ENCODE assay signal across 8 cellular contexts in genomic region chr15:59741274-59741906, GRCh38. TPM values are rescaled to one million over a fixed set of nuclear protein-coding genes. Genes with fewer than 3 reads are reported as not detected.
DNase-seq lines count a peak whose midpoint lies in the region; ATAC-seq and TF ChIP-seq lines count a peak whose summit lies in the region.

No MANE protein-coding gene starts in this region.

- H3K27me3 ChIP-seq in OCI-LY3 (ENCODE audit: low read depth, low read length): peaks cover 14% of the 10 kb centered on the region; the same call in 1 of the 2 replicates

- no peak overlapping the region for H3K27ac ChIP-seq in OCI-LY3 (ENCODE audit: low read length)

- H3K4me1 ChIP-seq in OCI-LY3 (ENCODE audit: low read length): 0 out of 2 replicates have a peak, but pooled peaks cover 4% of the 10 kb centered on the region

- H3K79me2 ChIP-seq in OCI-LY3 (ENCODE audit: low read length): no peaks in the 10 kb centered on the region

- no peaks in the 10 kb centered on the region for H3K4me1 Mint-ChIP-seq in natural killer cell treated with Interleukin-12 subunit alpha and Interleukin-12 subunit beta and Interleukin-15 and Interleukin-18, amount 100 ng/mL, for 72 hours (ENCODE audit: low read depth in 2 of 2)

- peaks cover 4% of the 10 kb centered on the region for H3K36me3 Mint-ChIP-seq in natural killer cell treated with Interleukin-12 subunit alpha and Interleukin-12 subunit beta and Interleukin-15 and Interleukin-18, amount 100 ng/mL, for 72 hours

- no peak overlapping the region for H3K9ac ChIP-seq in OCI-LY3 (ENCODE audit: low read length)

- H3K27me3 Mint-ChIP-seq in natural killer cell treated with Interleukin-12 subunit alpha and Interleukin-12 subunit beta and Interleukin-15 and Interleukin-18, amount 100 ng/mL, for 72 hours: peaks cover 22 to 31% of the 10 kb centered on the region in 2 donors

- no peak overlapping the region for H3K4me3 Mint-ChIP-seq in natural killer cell treated with Interleukin-12 subunit alpha and Interleukin-12 subunit beta and Interleukin-15 and Interleukin-18, amount 100 ng/mL, for 72 hours

- H2AFZ ChIP-seq in OCI-LY3 (ENCODE audit: low read depth, low read length): peak overlapping the region; percentile 67

- no peak for ATAC-seq in natural killer cell treated with Interleukin-12 subunit alpha and Interleukin-12 subunit beta and Interleukin-15 and Interleukin-18, amount 100 ng/mL, for 72 hours
- ATAC-seq in HG02870 (IDR thresholded peaks at IDR 0.05; ENCODE audit: unreplicated experiment): no peak

- H3K9me3 Mint-ChIP-seq in natural killer cell treated with Interleukin-12 subunit alpha and Interleukin-12 subunit beta and Interleukin-15 and Interleukin-18, amount 100 ng/mL, for 72 hours: peaks cover 3% of the 10 kb centered on the region

- H4K20me1 ChIP-seq in OCI-LY3 (ENCODE audit: insufficient read depth, low read length): no peaks in the 10 kb centered on the region

- TF ChIP-seq CTCF in AG10803 (conservative IDR thresholded peaks at IDR 0.05; ENCODE audit: low read length) (peak; percentile 30; the same call in 1 of the 2 replicates), OCI-LY3 (IDR thresholded peaks at IDR 0.05; ENCODE audit: low read depth, low read length) (peak; percentile 58)

- H3K27ac Mint-ChIP-seq in natural killer cell treated with Interleukin-12 subunit alpha and Interleukin-12 subunit beta and Interleukin-15 and Interleukin-18, amount 100 ng/mL, for 72 hours: no peak overlapping the region

- H3K4me2 ChIP-seq in OCI-LY3 (ENCODE audit: low read length): no peak overlapping the region; the same call in 1 of the 2 replicates

- H3K4me3 ChIP-seq in AG10803 (ENCODE audit: low read length): no peak overlapping the region
- no peak overlapping the region for H3K4me3 ChIP-seq in OCI-LY3 (ENCODE audit: low read length)

- H3K36me3 ChIP-seq in OCI-LY3 (replicated peaks; ENCODE audit: low read depth, low read length): peaks cover 5% of the 10 kb centered on the region

- DNase-seq in AG10803 (ENCODE audit: low read depth): peak; percentile 9
- DNase-seq in HuH-7 (ENCODE audit: low spot score): peak; percentile 17
- peak; percentile 11 for DNase-seq in glomerular visceral epithelial cell (ENCODE audit: extremely low spot score)
- DNase-seq in stimulated activated CD4-positive, alpha-beta T cell treated with anti-CD3 and anti-CD28 coated beads, Interleukin-4, amount 100 ng/mL, for 24 hours: no peak
- no peak for DNase-seq in natural killer cell treated with Interleukin-12 subunit alpha and Interleukin-12 subunit beta and Interleukin-15 and Interleukin-18, amount 100 ng/mL, for 72 hours (ENCODE audit: low spot score)
- DNase-seq in NOMO-1 (lab: John Stamatoyannopoulos, UW; ENCODE audit: unreplicated experiment in 2 of 2): no peak

- peaks cover 8% of the 10 kb centered on the region; the same call in 1 of the 2 replicates for H3K9me3 ChIP-seq in OCI-LY3 (ENCODE audit: insufficient read depth, low read length)

RNA-seq across cellular contexts. Expression of gene BNIP2, which starts 52.3 kb away (rescaled TPM):
- 10 to 100 TPM; 66.3 to 70.5 TPM for total RNA-seq in natural killer cell treated with Interleukin-12 subunit alpha and Interleukin-12 subunit beta and Interleukin-15 and Interleukin-18, amount 100 ng/mL, for 72 hours

Comparison
In these comparisons a context has a peak if more than half of its experiments do, and no peak if none do; other contexts are left out.
1. DNase-seq: peak in AG10803 (single experiment), HuH-7 (single experiment) and glomerular visceral epithelial cell (single experiment); none in stimulated activated CD4-positive, alpha-beta T cell treated with anti-CD3 and anti-CD28 coated beads, Interleukin-4, amount 100 ng/mL, for 24 hours (single experiment), natural killer cell treated with Interleukin-12 subunit alpha and Interleukin-12 subunit beta and Interleukin-15 and Interleukin-18, amount 100 ng/mL, for 72 hours (single experiment) and NOMO-1 (0 of 2).